In genomic region chr17:42016411-42016831, GRCh38 we compare ENCODE assay signal across 8 cellular contexts. TPM values are rescaled to one million over a fixed set of nuclear protein-coding genes. Genes with fewer than 3 reads are reported as not detected.
DNase-seq lines count a peak whose midpoint lies in the region; ATAC-seq lines count a peak whose summit lies in the region.

No MANE protein-coding gene starts in this region.

- peaks cover 41% of the 10 kb centered on the region for H3K4me1 ChIP-seq in adipocyte (ENCODE audit: control insufficient read depth, insufficient read depth, low read length)

- DNase-seq in CD1c-positive myeloid dendritic cell (ENCODE audit: extremely low spot score) (peak; percentile 56), adipocyte (ENCODE audit: low read depth) (peak; percentile 50), iris pigment epithelial cell (ENCODE audit: low read depth) (peak; percentile 28)
- no peak for DNase-seq in Jurkat, Clone E6-1 (ENCODE audit: low read depth, low spot score)
- peak; percentile 35 for DNase-seq in stimulated activated naive CD8-positive, alpha-beta T cell treated with anti-CD3 and anti-CD28 coated beads, Interleukin-15, Interleukin-2, amounts not matched to agents 100 U/mL and 50 U/mL, for 24 hours

- no peaks in the 10 kb centered on the region for H3K9me3 ChIP-seq in adipocyte (ENCODE audit: control insufficient read depth, low read length)

- no peaks in the 10 kb centered on the region for H3K27me3 ChIP-seq in adipocyte (replicated peaks; ENCODE audit: control insufficient read depth, insufficient read depth, low read length)

- H3K9ac ChIP-seq in adipocyte (ENCODE audit: low read length): peak overlapping the region; percentile 100

- peak overlapping the region; percentile 98 for H3K4me3 ChIP-seq in Jurkat, Clone E6-1 (ENCODE audit: low read length)
- H3K4me3 ChIP-seq in adipocyte (ENCODE audit: low read length): peak overlapping the region; percentile 99

- ATAC-seq in stimulated activated naive CD8-positive, alpha-beta T cell treated with anti-CD3 and anti-CD28 coated beads, Interleukin-15, Interleukin-2, amounts not matched to agents 100 U/mL and 50 U/mL, for 24 hours: no peak
- ATAC-seq in HG03520 (IDR thresholded peaks at IDR 0.05; ENCODE audit: unreplicated experiment) (no peak), HG02759 (IDR thresholded peaks at IDR 0.05; ENCODE audit: unreplicated experiment) (no peak), GM18520 (IDR thresholded peaks at IDR 0.05; ENCODE audit: unreplicated experiment) (no peak)

- H3K36me3 ChIP-seq in adipocyte (ENCODE audit: control insufficient read depth, insufficient read depth, low read length, severe bottlenecking): no peaks in the 10 kb centered on the region

RNA-seq across cellular contexts. Expression of gene DNAJC7, which starts 0.8 kb away (rescaled TPM):
- 162 TPM for polyA plus RNA-seq in Jurkat, Clone E6-1 (2012; ENCODE audit: insufficient read depth, insufficient read length)

RNA-seq across cellular contexts. Expression of gene NKIRAS2, which starts 3.5 kb away (rescaled TPM):
- 55.4 TPM for polyA plus RNA-seq in Jurkat, Clone E6-1 (2012; ENCODE audit: insufficient read depth, insufficient read length)

RNA-seq across cellular contexts. Expression of gene C17orf113, which starts 34.0 kb away (rescaled TPM):
- polyA plus RNA-seq in Jurkat, Clone E6-1 (2012; ENCODE audit: insufficient read depth, insufficient read length): 0.23 TPM

RNA-seq across cellular contexts. Expression of gene CNP, which starts 49.8 kb away (rescaled TPM):
- 68.1 TPM for polyA plus RNA-seq in Jurkat, Clone E6-1 (2012; ENCODE audit: insufficient read depth, insufficient read length)
